Comparison of ENCODE assay signal across 9 cellular contexts in the genomic region with DNA sequence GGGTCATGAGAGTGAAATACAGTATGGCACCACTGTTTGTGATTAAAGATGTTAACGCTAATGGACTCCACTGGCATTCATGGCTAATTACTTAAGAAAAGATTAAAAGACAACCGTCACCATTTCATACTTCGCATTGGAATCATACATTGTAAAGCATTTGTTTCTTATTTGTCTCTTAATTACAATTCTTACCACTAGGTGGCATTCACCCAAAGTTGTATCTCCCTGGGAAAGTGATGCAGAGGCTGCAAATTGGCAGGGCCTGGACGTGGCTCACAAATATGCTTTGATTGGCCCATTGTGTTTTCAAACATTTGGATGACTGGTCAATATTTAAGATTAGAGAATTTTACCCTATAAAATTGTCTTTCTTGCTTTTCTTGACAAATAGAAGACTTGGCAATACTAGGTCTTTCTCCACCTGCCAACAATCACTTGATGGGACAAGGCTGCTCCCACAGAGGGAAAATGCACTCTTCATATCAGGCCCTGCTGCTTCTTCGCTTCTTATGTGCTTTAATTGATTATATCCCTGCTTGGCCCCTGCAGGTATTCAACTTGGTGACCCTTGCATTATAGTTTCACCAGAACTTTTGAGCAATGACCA.
DNase-seq lines count a peak whose midpoint lies in the region; ATAC-seq, FAIRE-seq and TF ChIP-seq lines count a peak whose summit lies in the region.
"Had no signal": no experiment of that assay in that cellular context is flagged by ENCODE, and none has a peak within 500 bp of the region (broad histone marks: within the 10 kb centered on the region; RNA-seq: fewer than 3 reads in every experiment).

No MANE protein-coding gene starts in this region.

- no peak for TF ChIP-seq EP300 in Ishikawa (IDR thresholded peaks at IDR 0.05; ENCODE audit: borderline replicate concordance)
- no peak for TF ChIP-seq EP300 in HepG2 (IDR thresholded peaks at IDR 0.05; ENCODE audit: low read depth in 2 of 2, low read length in 2 of 2)
- no peak for TF ChIP-seq EP300 in HepG2 (CRISPR knock-in tag; IDR thresholded peaks at IDR 0.05; ENCODE audit: borderline replicate concordance)

- no peak overlapping the region for H3K4me3 Mint-ChIP-seq in CD4-positive, alpha-beta memory T cell

- H3K9me2 ChIP-seq in PC-3 (replicated peaks; ENCODE audit: low read length), result no peaks in the 10 kb centered on the region

- CTCF ChIA-PET in CD4-positive, alpha-beta memory T cell (lab: Charles Lee; ENCODE audit: partially characterized antibody), result interaction anchor here (0.8 to 6.4 kb wide), 11 partner anchors 110 to 282 kb away, joined by 3 to 148 read pairs (median 6); no protein-coding TSS in a partner anchor
- CTCF ChIA-PET in PC-3 (lab: Charles Lee), result no interaction called here
- CTCF ChIA-PET in HepG2 (lab: Yijun Ruan, JAX; ENCODE audit: low intra/inter-chr PET ratio, low total read pairs), result interaction anchor here (0.7 to 4.3 kb wide), 5 partner anchors 110 to 213 kb away, joined by 4 to 53 read pairs (median 5); a partner anchor contains a TSS

- no peaks in the 10 kb centered on the region for H3K79me2 ChIP-seq in PC-3 (ENCODE audit: low read length)
- H3K79me2 ChIP-seq in HepG2 (ENCODE audit: insufficient read depth, low read length), result no peaks in the 10 kb centered on the region

- 1% methylated on average over 5 of the region's 5 CpGs for WGBS in HepG2 (ENCODE audit: low lambda C conversion rate)

- no peaks in the 10 kb centered on the region for H4K20me1 ChIP-seq in PC-3 (ENCODE audit: low read length)
- H4K20me1 ChIP-seq in HepG2 (ENCODE audit: insufficient read depth, low read length), result no peaks in the 10 kb centered on the region

- no peak overlapping the region for H3K27ac ChIP-seq in CD4-positive, alpha-beta memory T cell (ENCODE audit: low read depth, low read length)
- no peak overlapping the region for H3K27ac ChIP-seq in PC-3 (ENCODE audit: low read length)
- H3K27ac ChIP-seq in HepG2 (ENCODE audit: extremely low read length, insufficient read depth, low read length), result no peak overlapping the region
- no peak overlapping the region for H3K27ac ChIP-seq in upper lobe of right lung
- H3K27ac ChIP-seq: SK-N-MC had no signal

- TF ChIP-seq RAD21 in Ishikawa (IDR thresholded peaks at IDR 0.05; ENCODE audit: low read depth) (peak; percentile 48), HepG2 (CRISPR knock-in tag; IDR thresholded peaks at IDR 0.05) (no peak)

- no peaks in the 10 kb centered on the region for H3K27me3 ChIP-seq in CD4-positive, alpha-beta memory T cell (ENCODE audit: insufficient read depth, low read length)
- H3K27me3 ChIP-seq in PC-3 (ENCODE audit: low read length) (peaks cover 9% of the 10 kb centered on the region), HepG2 (ENCODE audit: control insufficient read depth in 1 of 2, insufficient read depth in 2 of 2, low read length in 2 of 2) (no peaks in the 10 kb centered on the region), upper lobe of right lung (no peaks in the 10 kb centered on the region)

- no peak for TF ChIP-seq POLR2A in HepG2 (IDR thresholded peaks at IDR 0.05; ENCODE audit: insufficient read depth in 1 of 2, low read depth in 2 of 2, low read length in 2 of 2)

- peaks cover 0 to 2% (median 0%) of the 10 kb centered on the region in 4 donors for H3K4me1 Mint-ChIP-seq in CD4-positive, alpha-beta memory T cell

- no peaks in the 10 kb centered on the region for H3F3A ChIP-seq in PC-3 (ENCODE audit: low read length, unreplicated experiment)

- no peak overlapping the region for H2AFZ ChIP-seq in PC-3 (ENCODE audit: low read length)
- H2AFZ ChIP-seq in HepG2 (ENCODE audit: low read length), result no peak overlapping the region

- intact Hi-C loops in CD4-positive, alpha-beta memory T cell (cut with micrococcal nuclease), result loop anchor here (10.0 kb wide), 1 partner anchor 559 kb away; no protein-coding TSS in a partner anchor
- intact Hi-C loops in PC-3 (cut with micrococcal nuclease), result loop anchor here (1.0 kb wide), 2 partner anchors 189 to 205 kb away; no protein-coding TSS in a partner anchor
- intact Hi-C loops in HepG2 (cut with micrococcal nuclease; ENCODE audit: unreplicated experiment), result loop anchor here (1.0 kb wide), 2 partner anchors 189 to 205 kb away; no protein-coding TSS in a partner anchor
- intact Hi-C loops in upper lobe of right lung (cut with DNase I), result no loop called here

- no peaks in the 10 kb centered on the region for H3K9me3 Mint-ChIP-seq in CD4-positive, alpha-beta memory T cell

- H3K4me3 ChIP-seq in CD4-positive, alpha-beta memory T cell (ENCODE audit: low read length in 2 of 2), result no peak overlapping the region
- H3K4me3 ChIP-seq in PC-3 (ENCODE audit: low read length) (no peak overlapping the region), HepG2 (replicated peaks in 1 of 3; ENCODE audit: insufficient read depth in 1 of 3, low read depth in 2 of 3, low read length in 3 of 3) (no peak overlapping the region), upper lobe of right lung (no peak overlapping the region)
- H3K4me3 ChIP-seq: SK-N-MC had no signal

- TF ChIP-seq CTCF in PC-3 (conservative IDR thresholded peaks at IDR 0.05; ENCODE audit: low read depth, low read length), result peak; percentile 73
- peak; percentile 69 for TF ChIP-seq CTCF in HepG2 (CRISPR knock-in tag; IDR thresholded peaks at IDR 0.05)
- TF ChIP-seq CTCF in upper lobe of right lung (IDR thresholded peaks at IDR 0.05), result peak; percentile 75

- BruUV-seq in PC-3 (replicated peaks; lab: Mats Ljungman, UMichigan) (no TSS peak), HepG2 (replicated peaks; lab: Mats Ljungman, UMichigan) (no TSS peak)

- H3K36me3 Mint-ChIP-seq in CD4-positive, alpha-beta memory T cell, result no peaks in the 10 kb centered on the region

- H3K27ac Mint-ChIP-seq in CD4-positive, alpha-beta memory T cell, result no peak overlapping the region

- FAIRE-seq in HepG2 (lab: Jason Lieb, UNC), result peak; percentile 71

- H3K4me2 ChIP-seq in PC-3 (ENCODE audit: low read length), result no peak overlapping the region
- H3K4me2 ChIP-seq in HepG2 (ENCODE audit: low read depth, low read length), result no peak overlapping the region

- peaks cover 12 to 13% of the 10 kb centered on the region in 2 donors for H3K27me3 Mint-ChIP-seq in CD4-positive, alpha-beta memory T cell

- ATAC-seq in GM18861 (IDR thresholded peaks at IDR 0.05; ENCODE audit: unreplicated experiment) (peak; percentile 72), PC-3 (peak; percentile 80), HepG2 (peak; percentile 74; the same call in 2 of the 3 replicates), upper lobe of right lung (peak; percentile 77), HG03095 (IDR thresholded peaks at IDR 0.05; ENCODE audit: unreplicated experiment) (no peak)

- H3K9ac ChIP-seq in PC-3 (ENCODE audit: low read length) (no peak overlapping the region), HepG2 (ENCODE audit: insufficient read depth, low read depth, low read length) (no peak overlapping the region)

- no peaks in the 10 kb centered on the region for H3K36me3 ChIP-seq in CD4-positive, alpha-beta memory T cell (ENCODE audit: insufficient read depth, low read length)
- H3K36me3 ChIP-seq in PC-3 (ENCODE audit: low read depth, low read length), result no peaks in the 10 kb centered on the region
- no peaks in the 10 kb centered on the region for H3K36me3 ChIP-seq in HepG2 (replicated peaks in 1 of 2; ENCODE audit: control insufficient read depth in 1 of 2, insufficient read depth in 2 of 2, low read length in 2 of 2)
- H3K36me3 ChIP-seq in upper lobe of right lung, result no peaks in the 10 kb centered on the region

- in situ Hi-C loops in HepG2 (cut with HindIII; ENCODE audit: extremely low pct_ligation_motif_present, low pct_unique_long_range_greater_than_20kb), result loop anchor here (5.0 to 25.0 kb wide), 3 partner anchors 116 to 206 kb away; no protein-coding TSS in a partner anchor

- no peaks in the 10 kb centered on the region for H3K9me3 ChIP-seq in CD4-positive, alpha-beta memory T cell (ENCODE audit: control insufficient read depth in 1 of 2, low read length in 2 of 2)
- no peaks in the 10 kb centered on the region for H3K9me3 ChIP-seq in PC-3 (ENCODE audit: low read length)
- H3K9me3 ChIP-seq in HepG2 (ENCODE audit: low read length), result no peaks in the 10 kb centered on the region
- no peaks in the 10 kb centered on the region for H3K9me3 ChIP-seq in upper lobe of right lung

- POLR2A ChIA-PET in CD4-positive, alpha-beta memory T cell (lab: Charles Lee; ENCODE audit: partially characterized antibody), result no interaction called here
- POLR2A ChIA-PET in PC-3 (lab: Charles Lee; ENCODE audit: unreplicated experiment) (no interaction called here), HepG2 (lab: Yijun Ruan, JAX) (no interaction called here)

- H3K4me1 ChIP-seq in CD4-positive, alpha-beta memory T cell (ENCODE audit: insufficient read depth, low read length), result no peaks in the 10 kb centered on the region
- H3K4me1 ChIP-seq in PC-3 (ENCODE audit: insufficient read depth, low read length) (no peaks in the 10 kb centered on the region), HepG2 (ENCODE audit: insufficient read depth, low read length) (no peaks in the 10 kb centered on the region), upper lobe of right lung (no peaks in the 10 kb centered on the region)

- DNase-seq in CD4-positive, alpha-beta memory T cell, result peak in 4 of 5 donors; percentile 43 to 51 (median 48)
- DNase-seq in PC-3 (peak; percentile 63), cerebellum (ENCODE audit: low spot score) (peak; percentile 30), HepG2 (ENCODE audit: low spot score) (peak; percentile 35), upper lobe of right lung (no peak)

TF ChIP-seq in Ishikawa, 13 proteins besides CTCF, POLR2A, EP300 and RAD21 (continues in another document):
- TF ChIP-seq YY1 (IDR thresholded peaks at IDR 0.05; ENCODE audit: low read depth) (no peak), FOXM1 (IDR thresholded peaks at IDR 0.05; ENCODE audit: borderline replicate concordance, low read depth) (no peak), TAF1 (IDR thresholded peaks at IDR 0.05; ENCODE audit: low read depth) (no peak), CEBPB (IDR thresholded peaks at IDR 0.05) (no peak), TEAD4 (IDR thresholded peaks at IDR 0.05) (no peak)
- TF ChIP-seq, protein P1, sequence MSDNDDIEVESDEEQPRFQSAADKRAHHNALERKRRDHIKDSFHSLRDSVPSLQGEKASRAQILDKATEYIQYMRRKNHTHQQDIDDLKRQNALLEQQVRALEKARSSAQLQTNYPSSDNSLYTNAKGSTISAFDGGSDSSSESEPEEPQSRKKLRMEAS (IDR thresholded peaks at IDR 0.05), result no peak

TF ChIP-seq in HepG2, 621 proteins besides CTCF, POLR2A, EP300 and RAD21 (continues in another document):
- no peak for TF ChIP-seq ZNF143 (CRISPR knock-in tag; IDR thresholded peaks at IDR 0.05)
- TF ChIP-seq, protein P2, sequence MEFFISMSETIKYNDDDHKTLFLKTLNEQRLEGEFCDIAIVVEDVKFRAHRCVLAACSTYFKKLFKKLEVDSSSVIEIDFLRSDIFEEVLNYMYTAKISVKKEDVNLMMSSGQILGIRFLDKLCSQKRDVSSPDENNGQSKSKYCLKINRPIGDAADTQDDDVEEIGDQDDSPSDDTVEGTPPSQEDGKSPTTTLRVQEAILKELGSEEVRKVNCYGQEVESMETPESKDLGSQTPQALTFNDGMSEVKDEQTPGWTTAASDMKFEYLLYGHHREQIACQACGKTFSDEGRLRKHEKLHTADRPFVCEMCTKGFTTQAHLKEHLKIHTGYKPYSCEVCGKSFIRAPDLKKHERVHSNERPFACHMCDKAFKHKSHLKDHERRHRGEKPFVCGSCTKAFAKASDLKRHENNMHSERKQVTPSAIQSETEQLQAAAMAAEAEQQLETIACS (CRISPR knock-in tag; IDR thresholded peaks at IDR 0.05), result no peak
- peak; percentile 42 for TF ChIP-seq STAG1 (CRISPR knock-in tag; IDR thresholded peaks at IDR 0.05)
